ENCODE assay signal across 21 cellular contexts in the genomic region with DNA sequence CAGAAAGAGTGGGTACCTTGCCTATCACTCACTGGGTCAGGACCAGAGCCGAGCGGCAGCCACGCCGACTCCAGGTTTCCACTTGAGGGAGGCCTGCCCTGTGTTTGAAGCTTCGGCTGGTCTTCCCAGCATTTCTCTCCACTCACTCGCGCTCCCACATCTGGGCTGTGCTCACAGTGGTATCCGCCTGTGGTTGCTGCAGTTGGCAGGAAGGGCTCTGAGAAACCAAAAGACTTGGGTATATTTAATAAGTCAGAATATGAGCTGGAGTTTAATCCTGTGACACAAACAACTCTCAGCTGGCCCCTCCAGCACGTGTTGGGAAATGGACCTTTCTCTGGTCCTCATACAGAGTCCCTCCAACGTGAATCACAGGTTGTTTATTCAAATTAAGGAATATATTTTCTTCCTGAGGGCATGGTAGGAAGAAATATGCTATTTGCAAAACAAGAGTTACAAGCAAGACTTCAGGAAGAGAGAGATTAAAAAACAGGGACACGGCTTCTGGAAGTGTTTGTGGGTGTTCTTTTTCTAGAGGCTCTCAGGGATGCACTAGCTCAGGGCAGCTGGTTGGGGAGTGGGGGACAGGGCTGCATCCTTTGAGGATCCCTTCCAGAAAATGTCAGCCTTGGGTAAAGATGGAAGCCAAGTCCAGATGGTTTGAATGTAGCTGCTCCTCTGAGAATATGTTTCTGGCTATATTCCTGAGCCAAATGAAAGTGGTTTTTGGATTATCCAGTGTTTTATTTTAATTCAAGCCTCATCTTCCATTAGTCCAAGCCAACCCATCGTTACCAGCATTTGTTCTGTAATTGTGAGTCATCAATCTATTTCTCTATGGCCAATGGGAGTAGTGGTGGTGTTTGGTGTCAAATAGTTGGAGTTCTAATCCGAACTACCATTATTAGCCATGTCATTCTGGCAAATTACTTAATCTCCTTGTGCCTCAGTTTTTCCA.
DNase-seq lines count a peak whose midpoint lies in the region; ATAC-seq and TF ChIP-seq lines count a peak whose summit lies in the region.
"Had no signal": no experiment of that assay in that cellular context is flagged by ENCODE, and none has a peak within 500 bp of the region (broad histone marks: within the 10 kb centered on the region; RNA-seq: fewer than 3 reads in every experiment).

No MANE protein-coding gene starts in this region.

- no peak overlapping the region for H3K27ac ChIP-seq in SJCRH30
- H3K27ac ChIP-seq in fibroblast of lung (ENCODE audit: insufficient read depth, low read length): no peak overlapping the region
- no peak overlapping the region for H3K27ac ChIP-seq in neuronal stem cell (replicated peaks; ENCODE audit: low read length)
- H3K27ac ChIP-seq: body of pancreas, dorsolateral prefrontal cortex, hepatocyte, sigmoid colon, uterus had no signal

- no peak overlapping the region for H2AK5ac ChIP-seq in neuronal stem cell (ENCODE audit: low read depth, low read length)

- peak overlapping the region; percentile 85 for H2BK15ac ChIP-seq in neuronal stem cell (ENCODE audit: low read length)

- H3K18ac ChIP-seq in neuronal stem cell (ENCODE audit: low read length): no peak overlapping the region

- ATAC-seq in omental fat pad (ENCODE audit: low FRiP score): no peak
- ATAC-seq: body of pancreas, esophagus mucosa, Panc1 had no signal

- H3K23ac ChIP-seq in neuronal stem cell (ENCODE audit: low read depth, low read length, poor library complexity): no peak overlapping the region

- H3K9me3 ChIP-seq in SJCRH30 (replicated peaks): no peaks in the 10 kb centered on the region
- H3K9me3 ChIP-seq in fibroblast of lung (ENCODE audit: control insufficient read depth, insufficient read depth, low read depth, low read length): no peaks in the 10 kb centered on the region
- peaks cover 0 to 4% of the 10 kb centered on the region in 2 donors for H3K9me3 ChIP-seq in neuronal stem cell (replicated peaks in 1 of 2; ENCODE audit: control insufficient read depth in 2 of 2, insufficient read depth in 1 of 2, low read depth in 1 of 2, low read length in 2 of 2)
- H3K9me3 ChIP-seq: body of pancreas, sigmoid colon, uterus had no signal

- H2BK12ac ChIP-seq in neuronal stem cell (ENCODE audit: low read length): no peak overlapping the region

- H2BK120ac ChIP-seq in neuronal stem cell (ENCODE audit: low read depth, low read length): no peak overlapping the region

- H4K91ac ChIP-seq in neuronal stem cell (ENCODE audit: low read depth, low read length, poor library complexity): no peak overlapping the region

- no peak overlapping the region for H3K9ac ChIP-seq in fibroblast of lung (ENCODE audit: insufficient read depth, low read length)
- no peak overlapping the region for H3K9ac ChIP-seq in neuronal stem cell (ENCODE audit: low read depth, low read length, poor library complexity)

- H3K27me3 ChIP-seq in SJCRH30 (no peaks in the 10 kb centered on the region), fibroblast of lung (ENCODE audit: control insufficient read depth, insufficient read depth, low read length) (no peaks in the 10 kb centered on the region), neuronal stem cell (ENCODE audit: control insufficient read depth in 3 of 3, insufficient read depth in 3 of 3, low read depth in 1 of 3, low read length in 3 of 3) (no peaks in the 10 kb centered on the region)
- H3K27me3 ChIP-seq: body of pancreas, dorsolateral prefrontal cortex, hepatocyte, sigmoid colon, uterus had no signal

- H3K36me3 ChIP-seq in SJCRH30: no peaks in the 10 kb centered on the region
- H3K36me3 ChIP-seq in fibroblast of lung (ENCODE audit: control insufficient read depth, insufficient read depth, low read length): no peaks in the 10 kb centered on the region
- no peaks in the 10 kb centered on the region for H3K36me3 ChIP-seq in neuronal stem cell (replicated peaks in 1 of 2; ENCODE audit: control insufficient read depth in 2 of 2, insufficient read depth in 2 of 2, low read length in 2 of 2)
- H3K36me3 ChIP-seq: sigmoid colon, uterus had no signal

- H4K20me1 ChIP-seq in fibroblast of lung (ENCODE audit: control insufficient read depth, extremely low read depth, insufficient read depth, low read length): no peaks in the 10 kb centered on the region

- H3K79me1 ChIP-seq in neuronal stem cell (ENCODE audit: low read depth, low read length): no peaks in the 10 kb centered on the region

- DNase-seq in Daoy (ENCODE audit: low read depth) (peak; percentile 23), SJCRH30 (peak; percentile 14 to 39), fibroblast of lung (ENCODE audit: low read depth in 2 of 2) (peak; percentile 25 to 56), neuronal stem cell (ENCODE audit: low spot score) (no peak), mucosa of gallbladder (ENCODE audit: low spot score) (no peak), NCI-H1436 treated with DMSO at 0.1 percent for 48 hours (lab: John Stamatoyannopoulos, UW) (no peak), NCI-H524 treated with DMSO at 0.1 percent for 48 hours (lab: John Stamatoyannopoulos, UW) (no peak), omental fat pad (ENCODE audit: low spot score) (no peak)
- DNase-seq: activated CD4-positive, alpha-beta T cell treated with anti-CD3 and anti-CD28 coated beads, Interleukin-2, amount 10 ng/mL, durations not matched to agents 24 days and 14 days; AML-193; body of pancreas; COR-L47; dorsolateral prefrontal cortex; NCI-H1048; occipital lobe; sigmoid colon; stimulated activated CD4-positive, alpha-beta T cell treated with anti-CD3 and anti-CD28 coated beads, Interleukin-2, amount 100 ng/mL, for 24 hours; uterus had no signal

- no peak overlapping the region for H3K4ac ChIP-seq in neuronal stem cell (ENCODE audit: low read length)

- H3K4me1 ChIP-seq in SJCRH30 (peaks cover 5% of the 10 kb centered on the region; the same call in 1 of the 2 replicates), fibroblast of lung (ENCODE audit: control insufficient read depth, extremely low read depth, insufficient read depth, low read length) (no peaks in the 10 kb centered on the region), neuronal stem cell (ENCODE audit: control insufficient read depth in 2 of 2, insufficient read depth in 1 of 2, low read depth in 1 of 2, low read length in 2 of 2) (peaks cover 0 to under 1% of the 10 kb centered on the region in 2 donors)
- H3K4me1 ChIP-seq: body of pancreas, sigmoid colon, uterus had no signal

- H4K8ac ChIP-seq in neuronal stem cell (ENCODE audit: low read depth, low read length): no peak overlapping the region

- no peak overlapping the region for H2BK5ac ChIP-seq in neuronal stem cell (ENCODE audit: low read length)

- no peak overlapping the region for H3K4me3 ChIP-seq in SJCRH30
- H3K4me3 ChIP-seq in fibroblast of lung (replicated peaks in 1 of 4; ENCODE audit: control extremely low read depth in 1 of 4, insufficient read depth in 1 of 4, low read depth in 3 of 4, low read length in 4 of 4): peak overlapping the region in 1 of 4 experiments; percentile 4
- H3K4me3 ChIP-seq in neuronal stem cell (ENCODE audit: low read length in 2 of 2): no peak overlapping the region
- H3K4me3 ChIP-seq: body of pancreas, dorsolateral prefrontal cortex, hepatocyte, sigmoid colon, uterus had no signal

- H3K4me2 ChIP-seq in fibroblast of lung (ENCODE audit: extremely low read depth, insufficient read depth, low read length): peak overlapping the region; percentile 68
- H3K4me2 ChIP-seq in neuronal stem cell (ENCODE audit: insufficient read depth, low read length, poor library complexity, severe bottlenecking): no peak overlapping the region
- H3K4me2 ChIP-seq: hepatocyte had no signal

- no peak overlapping the region for H3K14ac ChIP-seq in neuronal stem cell (ENCODE audit: low read length)

- no peaks in the 10 kb centered on the region for H3K79me2 ChIP-seq in fibroblast of lung (ENCODE audit: control insufficient read depth, insufficient read depth, low read length)
- H3K79me2 ChIP-seq: hepatocyte had no signal

- H2AFZ ChIP-seq in fibroblast of lung (ENCODE audit: low read length): peak overlapping the region; percentile 67
- H2AFZ ChIP-seq in neuronal stem cell (ENCODE audit: low read length): no peak overlapping the region
- H2AFZ ChIP-seq: hepatocyte had no signal

- TF ChIP-seq CTCF in fibroblast of lung (conservative IDR thresholded peaks at IDR 0.05 in 1 of 2, IDR thresholded peaks at IDR 0.05 in 1 of 2; ENCODE audit: low read depth in 1 of 2, low read length in 2 of 2) (no peak), omental fat pad (IDR thresholded peaks at IDR 0.05) (no peak)

- WGBS in neuronal stem cell (ENCODE audit: extremely low coverage in 2 of 2, insufficient read length in 2 of 2, insufficient replicate concordance in 1 of 2), 2 donors: no CpG with 5 or more reads among the region's 13 CpGs

Comparison
In these comparisons a context has a peak if more than half of its experiments do, and no peak if none do; other contexts are left out.
1. DNase-seq: peak in Daoy (single experiment), SJCRH30 (2 of 2) and fibroblast of lung (2 of 2); none in neuronal stem cell (single experiment), mucosa of gallbladder (single experiment), NCI-H1436 treated with DMSO at 0.1 percent for 48 hours (single experiment), NCI-H524 treated with DMSO at 0.1 percent for 48 hours (single experiment) and omental fat pad (single experiment).